Comparison of ENCODE assay signal across 4 cellular contexts in genomic region chr19:13342672-13343071, GRCh38.
A peak's percentile ranks its signal among the peaks of the same experiment; 100 is the strongest.
TF ChIP-seq lines count a peak whose summit lies in the region.

No MANE protein-coding gene starts in this region.

TF ChIP-seq in HepG2, 621 proteins besides CTCF, POLR2A, EP300 and RAD21:
- TF ChIP-seq ZNF12 (CRISPR knock-in tag; IDR thresholded peaks at IDR 0.05) (peak; percentile 60; the same call in 1 of the 2 replicates), SRF (IDR thresholded peaks at IDR 0.05; ENCODE audit: low read depth, low read length) (no peak), FOSL2 (CRISPR knock-in tag; IDR thresholded peaks at IDR 0.05) (no peak), RBM22 (optimal IDR thresholded peaks at IDR 0.05; ENCODE audit: low read length) (no peak), RAD51 (IDR thresholded peaks at IDR 0.05; ENCODE audit: borderline replicate concordance) (no peak), SCMH1 (CRISPR knock-in tag; IDR thresholded peaks at IDR 0.05; ENCODE audit: borderline replicate concordance) (no peak), ZNF280D (CRISPR knock-in tag; IDR thresholded peaks at IDR 0.05) (no peak), ZNF788 (CRISPR knock-in tag; IDR thresholded peaks at IDR 0.05; ENCODE audit: borderline replicate concordance) (no peak), DR1 (CRISPR knock-in tag; IDR thresholded peaks at IDR 0.05) (no peak), RBAK (CRISPR knock-in tag; IDR thresholded peaks at IDR 0.05) (peak; percentile 84), KAT7 (CRISPR knock-in tag; IDR thresholded peaks at IDR 0.05; ENCODE audit: borderline replicate concordance) (no peak), U2AF1 (optimal IDR thresholded peaks at IDR 0.05; ENCODE audit: low read depth, low read length) (no peak)

TF ChIP-seq in HEK293, 187 proteins besides CTCF, POLR2A, EP300 and RAD21:
- TF ChIP-seq RBAK (tag by site-specific recombination; IDR thresholded peaks at IDR 0.05) (peak; percentile 75), ZNF768 (tag by site-specific recombination; IDR thresholded peaks at IDR 0.05) (no peak)

TF ChIP-seq in WTC11, 78 proteins besides CTCF, POLR2A, EP300 and RAD21 (continued from another document):
- TF ChIP-seq ESRRA (CRISPR knock-in tag; IDR thresholded peaks at IDR 0.05; ENCODE audit: borderline replicate concordance) (no peak), NFYB (CRISPR knock-in tag; conservative IDR thresholded peaks at IDR 0.05; ENCODE audit: low read depth) (no peak), FOXJ3 (CRISPR knock-in tag; IDR thresholded peaks at IDR 0.05; ENCODE audit: borderline replicate concordance) (no peak), NR3C1 (CRISPR knock-in tag; conservative IDR thresholded peaks at IDR 0.05; ENCODE audit: low read depth) (no peak), ZNF232 (CRISPR knock-in tag; IDR thresholded peaks at IDR 0.05) (no peak), GTF2I (CRISPR knock-in tag; conservative IDR thresholded peaks at IDR 0.05) (peak; percentile 70; the same call in 1 of the 2 replicates)
- TF ChIP-seq, protein P1, sequence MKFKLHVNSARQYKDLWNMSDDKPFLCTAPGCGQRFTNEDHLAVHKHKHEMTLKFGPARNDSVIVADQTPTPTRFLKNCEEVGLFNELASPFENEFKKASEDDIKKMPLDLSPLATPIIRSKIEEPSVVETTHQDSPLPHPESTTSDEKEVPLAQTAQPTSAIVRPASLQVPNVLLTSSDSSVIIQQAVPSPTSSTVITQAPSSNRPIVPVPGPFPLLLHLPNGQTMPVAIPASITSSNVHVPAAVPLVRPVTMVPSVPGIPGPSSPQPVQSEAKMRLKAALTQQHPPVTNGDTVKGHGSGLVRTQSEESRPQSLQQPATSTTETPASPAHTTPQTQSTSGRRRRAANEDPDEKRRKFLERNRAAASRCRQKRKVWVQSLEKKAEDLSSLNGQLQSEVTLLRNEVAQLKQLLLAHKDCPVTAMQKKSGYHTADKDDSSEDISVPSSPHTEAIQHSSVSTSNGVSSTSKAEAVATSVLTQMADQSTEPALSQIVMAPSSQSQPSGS (CRISPR knock-in tag; IDR thresholded peaks at IDR 0.05; ENCODE audit: borderline replicate concordance, low read depth) = no peak

TF ChIP-seq in K562, 482 proteins besides CTCF, POLR2A, EP300 and RAD21:
- TF ChIP-seq, protein P2, sequence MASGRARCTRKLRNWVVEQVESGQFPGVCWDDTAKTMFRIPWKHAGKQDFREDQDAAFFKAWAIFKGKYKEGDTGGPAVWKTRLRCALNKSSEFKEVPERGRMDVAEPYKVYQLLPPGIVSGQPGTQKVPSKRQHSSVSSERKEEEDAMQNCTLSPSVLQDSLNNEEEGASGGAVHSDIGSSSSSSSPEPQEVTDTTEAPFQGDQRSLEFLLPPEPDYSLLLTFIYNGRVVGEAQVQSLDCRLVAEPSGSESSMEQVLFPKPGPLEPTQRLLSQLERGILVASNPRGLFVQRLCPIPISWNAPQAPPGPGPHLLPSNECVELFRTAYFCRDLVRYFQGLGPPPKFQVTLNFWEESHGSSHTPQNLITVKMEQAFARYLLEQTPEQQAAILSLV (tag; IDR thresholded peaks at IDR 0.05) = no peak
- no peak for TF ChIP-seq MXD1 (CRISPR knock-in tag; IDR thresholded peaks at IDR 0.05; ENCODE audit: borderline replicate concordance, poor library complexity, severe bottlenecking)
- peak; percentile 76 for TF ChIP-seq RBM25 (IDR thresholded peaks at IDR 0.05; ENCODE audit: low read depth, low read length, severe bottlenecking)
- TF ChIP-seq NUFIP1 (IDR thresholded peaks at IDR 0.05; ENCODE audit: partially characterized antibody) = no peak
- TF ChIP-seq SAP30 (IDR thresholded peaks at IDR 0.05; ENCODE audit: borderline replicate concordance, insufficient read depth, low read depth, low read length, poor library complexity, severe bottlenecking) = no peak
- no peak for TF ChIP-seq PRPF4 (IDR thresholded peaks at IDR 0.05; ENCODE audit: insufficient read depth, low read depth, low read length, poor library complexity, severe bottlenecking)
- TF ChIP-seq FOXK2 (conservative IDR thresholded peaks at IDR 0.05 in 1 of 2, IDR thresholded peaks at IDR 0.05 in 1 of 2; ENCODE audit: low read depth in 2 of 2) = no peak
- TF ChIP-seq NFXL1 (CRISPR knock-in tag; IDR thresholded peaks at IDR 0.05) = no peak
- peak; percentile 80; the same call in 1 of the 2 replicates for TF ChIP-seq ZNF12 (CRISPR knock-in tag; IDR thresholded peaks at IDR 0.05)
- TF ChIP-seq, protein P3, sequence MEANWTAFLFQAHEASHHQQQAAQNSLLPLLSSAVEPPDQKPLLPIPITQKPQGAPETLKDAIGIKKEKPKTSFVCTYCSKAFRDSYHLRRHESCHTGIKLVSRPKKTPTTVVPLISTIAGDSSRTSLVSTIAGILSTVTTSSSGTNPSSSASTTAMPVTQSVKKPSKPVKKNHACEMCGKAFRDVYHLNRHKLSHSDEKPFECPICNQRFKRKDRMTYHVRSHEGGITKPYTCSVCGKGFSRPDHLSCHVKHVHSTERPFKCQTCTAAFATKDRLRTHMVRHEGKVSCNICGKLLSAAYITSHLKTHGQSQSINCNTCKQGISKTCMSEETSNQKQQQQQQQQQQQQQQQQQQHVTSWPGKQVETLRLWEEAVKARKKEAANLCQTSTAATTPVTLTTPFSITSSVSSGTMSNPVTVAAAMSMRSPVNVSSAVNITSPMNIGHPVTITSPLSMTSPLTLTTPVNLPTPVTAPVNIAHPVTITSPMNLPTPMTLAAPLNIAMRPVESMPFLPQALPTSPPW (CRISPR knock-in tag; IDR thresholded peaks at IDR 0.05) = no peak
- TF ChIP-seq L3MBTL2 (IDR thresholded peaks at IDR 0.05) = no peak
- TF ChIP-seq NFRKB (IDR thresholded peaks at IDR 0.05; ENCODE audit: low read depth) = no peak
- TF ChIP-seq KLF10 (CRISPR knock-in tag; IDR thresholded peaks at IDR 0.05) = no peak
- TF ChIP-seq BCOR (IDR thresholded peaks at IDR 0.05) = peak; percentile 70; the same call in 1 of the 2 replicates
- TF ChIP-seq ZNF253 (CRISPR knock-in tag; conservative IDR thresholded peaks at IDR 0.05) = no peak
- no peak for TF ChIP-seq HLTF (IDR thresholded peaks at IDR 0.05)
- no peak for TF ChIP-seq CREM (IDR thresholded peaks at IDR 0.05; ENCODE audit: low read depth)
- no peak for TF ChIP-seq FIP1L1 (IDR thresholded peaks at IDR 0.05; ENCODE audit: low read depth, low read length, poor library complexity, severe bottlenecking)
- no peak for TF ChIP-seq ZNF197 (CRISPR knock-in tag; IDR thresholded peaks at IDR 0.05; ENCODE audit: low read depth)
- TF ChIP-seq NFE2 (IDR thresholded peaks at IDR 0.05; ENCODE audit: low read depth) = no peak
- no peak for TF ChIP-seq ZNF583 (CRISPR knock-in tag; IDR thresholded peaks at IDR 0.05)
- TF ChIP-seq, protein P4, sequence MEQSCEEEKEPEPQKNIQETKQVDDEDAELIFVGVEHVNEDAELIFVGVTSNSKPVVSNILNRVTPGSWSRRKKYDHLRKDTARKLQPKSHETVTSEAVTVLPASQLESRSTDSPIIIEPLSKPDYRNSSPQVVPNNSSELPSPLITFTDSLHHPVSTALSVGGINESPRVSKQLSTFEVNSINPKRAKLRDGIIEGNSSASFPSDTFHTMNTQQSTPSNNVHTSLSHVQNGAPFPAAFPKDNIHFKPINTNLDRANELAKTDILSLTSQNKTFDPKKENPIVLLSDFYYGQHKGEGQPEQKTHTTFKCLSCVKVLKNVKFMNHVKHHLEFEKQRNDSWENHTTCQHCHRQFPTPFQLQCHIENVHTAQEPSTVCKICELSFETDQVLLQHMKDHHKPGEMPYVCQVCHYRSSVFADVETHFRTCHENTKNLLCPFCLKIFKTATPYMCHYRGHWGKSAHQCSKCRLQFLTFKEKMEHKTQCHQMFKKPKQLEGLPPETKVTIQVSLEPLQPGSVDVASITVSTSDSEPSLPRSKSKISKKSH (CRISPR knock-in tag; IDR thresholded peaks at IDR 0.05) = no peak
- TF ChIP-seq TRIM28 (IDR thresholded peaks at IDR 0.05) = peak; percentile 66; the same call in 1 of the 2 replicates
- TF ChIP-seq NR2C2 (CRISPR knock-in tag; IDR thresholded peaks at IDR 0.05) = no peak
- TF ChIP-seq NR2C2 (tag; IDR thresholded peaks at IDR 0.05) = no peak
